In genomic region chr1:236140705-236141446, GRCh38 we compare ENCODE assay signal across 8 cellular contexts. TPM values are rescaled to one million over a fixed set of nuclear protein-coding genes. Genes with fewer than 3 reads are reported as not detected.
DNase-seq lines count a peak whose midpoint lies in the region; ATAC-seq and FAIRE-seq lines count a peak whose summit lies in the region.

No MANE protein-coding gene starts in this region.

- POLR2A ChIA-PET in activated CD4-positive, alpha-beta memory T cell treated with anti-CD3 and anti-CD28 coated beads for 36 hours (lab: Charles Lee): interaction anchor here (0.6 kb wide), 1 partner anchor 141 kb away, joined by 3 read pairs; the partner anchor contains the start of gene ERO1B

- no peak overlapping the region for H3K27ac Mint-ChIP-seq in activated CD4-positive, alpha-beta memory T cell treated with anti-CD3 and anti-CD28 coated beads for 36 hours
- no peak overlapping the region for H3K27ac Mint-ChIP-seq in stimulated activated effector memory CD8-positive, alpha-beta T cell treated with anti-CD3 and anti-CD28 coated beads, Interleukin-12 subunit alpha, Interleukin-12 subunit beta, amount 100 ng/mL, for 72 hours

- CTCF ChIA-PET in activated CD4-positive, alpha-beta memory T cell treated with anti-CD3 and anti-CD28 coated beads for 36 hours (lab: Charles Lee): no interaction called here

- H3K36me3 Mint-ChIP-seq in activated CD4-positive, alpha-beta memory T cell treated with anti-CD3 and anti-CD28 coated beads for 36 hours: peaks cover 2% of the 10 kb centered on the region
- peaks cover 15% of the 10 kb centered on the region for H3K36me3 Mint-ChIP-seq in stimulated activated effector memory CD8-positive, alpha-beta T cell treated with anti-CD3 and anti-CD28 coated beads, Interleukin-12 subunit alpha, Interleukin-12 subunit beta, amount 100 ng/mL, for 72 hours

- peaks cover 21% of the 10 kb centered on the region for H3K4me1 Mint-ChIP-seq in activated CD4-positive, alpha-beta memory T cell treated with anti-CD3 and anti-CD28 coated beads for 36 hours (ENCODE audit: low read depth)
- H3K4me1 Mint-ChIP-seq in stimulated activated effector memory CD8-positive, alpha-beta T cell treated with anti-CD3 and anti-CD28 coated beads, Interleukin-12 subunit alpha, Interleukin-12 subunit beta, amount 100 ng/mL, for 72 hours: peaks cover 46% of the 10 kb centered on the region

- no peak for ATAC-seq in stimulated activated effector memory CD8-positive, alpha-beta T cell treated with anti-CD3 and anti-CD28 coated beads, Interleukin-12 subunit alpha, Interleukin-12 subunit beta, amount 100 ng/mL, for 72 hours

- DNase-seq in NCI-H2171 treated with DMSO at 0.1 percent for 48 hours (lab: John Stamatoyannopoulos, UW) (peak; percentile 58), NCI-H2171 (lab: John Stamatoyannopoulos, UW) (no peak), MV-4-11 (lab: John Stamatoyannopoulos, UW) (no peak), RCC 7860 (ENCODE audit: low spot score) (no peak), hepatic stellate cell (ENCODE audit: low spot score) (no peak)
- no peak for DNase-seq in activated CD4-positive, alpha-beta memory T cell treated with anti-CD3 and anti-CD28 coated beads for 36 hours
- DNase-seq in stimulated activated effector memory CD8-positive, alpha-beta T cell treated with anti-CD3 and anti-CD28 coated beads, Interleukin-12 subunit alpha, Interleukin-12 subunit beta, amount 100 ng/mL, for 72 hours (ENCODE audit: low spot score in 2 of 2): no peak

- intact Hi-C loops in activated CD4-positive, alpha-beta memory T cell treated with anti-CD3 and anti-CD28 coated beads for 36 hours (cut with micrococcal nuclease): loop anchor here (5.0 kb wide), 1 partner anchor 34 kb away; no protein-coding TSS in a partner anchor

- peak overlapping the region; percentile 53 for H3K4me3 ChIP-seq in iPS-11a (ENCODE audit: low read depth, low read length)

- H3K4me3 Mint-ChIP-seq in activated CD4-positive, alpha-beta memory T cell treated with anti-CD3 and anti-CD28 coated beads for 36 hours: peak overlapping the region; percentile 11
- peak overlapping the region; percentile 93 for H3K4me3 Mint-ChIP-seq in stimulated activated effector memory CD8-positive, alpha-beta T cell treated with anti-CD3 and anti-CD28 coated beads, Interleukin-12 subunit alpha, Interleukin-12 subunit beta, amount 100 ng/mL, for 72 hours

- H3K9me3 Mint-ChIP-seq in activated CD4-positive, alpha-beta memory T cell treated with anti-CD3 and anti-CD28 coated beads for 36 hours: no peaks in the 10 kb centered on the region
- no peaks in the 10 kb centered on the region for H3K9me3 Mint-ChIP-seq in stimulated activated effector memory CD8-positive, alpha-beta T cell treated with anti-CD3 and anti-CD28 coated beads, Interleukin-12 subunit alpha, Interleukin-12 subunit beta, amount 100 ng/mL, for 72 hours

- peaks cover 32% of the 10 kb centered on the region for H3K27me3 Mint-ChIP-seq in activated CD4-positive, alpha-beta memory T cell treated with anti-CD3 and anti-CD28 coated beads for 36 hours

- no peak for FAIRE-seq in RCC 7860 (lab: Jason Lieb, UNC)

RNA-seq across cellular contexts. Expression of gene GPR137B, which starts 1.5 kb away (rescaled TPM):
- 1 to 10 TPM; 5.6 TPM for total RNA-seq in activated CD4-positive, alpha-beta memory T cell treated with anti-CD3 and anti-CD28 coated beads for 36 hours
